Comparison of ENCODE assay signal across 21 cellular contexts in the genomic region with DNA sequence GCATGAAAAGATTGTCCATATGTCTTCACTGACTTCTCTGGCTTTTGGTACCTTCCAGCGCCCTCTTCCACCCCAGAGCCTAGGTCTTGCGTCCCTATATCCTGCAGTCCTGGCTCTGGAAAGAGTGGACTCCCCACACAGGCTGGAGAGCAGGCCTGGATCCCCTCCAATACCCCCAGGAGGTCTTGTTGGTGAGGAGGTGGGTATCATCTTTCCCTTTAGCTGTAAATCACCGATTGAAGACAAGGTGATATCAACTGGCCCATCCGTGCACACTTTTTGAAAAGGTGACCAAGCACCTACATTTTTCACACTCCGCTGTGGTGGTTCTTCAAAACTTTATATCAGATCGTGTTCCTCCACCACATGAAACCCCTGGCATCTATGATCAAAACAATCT.
"Had no signal": no experiment of that assay in that cellular context is flagged by ENCODE, and none has a peak within 500 bp of the region (broad histone marks: within the 10 kb centered on the region; RNA-seq: fewer than 3 reads in every experiment).

No MANE protein-coding gene starts in this region.

- ATAC-seq: activated CD4-positive, CD25-positive, alpha-beta regulatory T cell treated with anti-CD3 and anti-CD28 coated beads, Interleukin-2, amount 50 U/mL, for 24 hours; left ventricle myocardium superior; right lobe of liver; T-helper 17 cell had no signal

- H3K9me3 ChIP-seq: breast epithelium, esophagus squamous epithelium, neutrophil, right lobe of liver, suprapubic skin, tibial artery had no signal

- H3K4me3 Mint-ChIP-seq: central memory CD8-positive, alpha-beta T cell; nephron; T-helper 17 cell had no signal

- DNase-seq: activated CD8-positive, alpha-beta memory T cell treated with anti-CD3 and anti-CD28 coated beads for 24 hours; activated gamma-delta T cell treated with Interleukin-2 at 50 U/mL for 16 hours; activated naive CD4-positive, alpha-beta T cell treated with anti-CD3 and anti-CD28 coated beads, Interleukin-2, amount 50 U/mL, for 16 hours; effector CD8-positive, alpha-beta T cell; esophagus squamous epithelium; islet precursor cell; left ventricle myocardium superior; mammary epithelial cell; right lobe of liver; stimulated activated CD4-positive, alpha-beta T cell treated with anti-CD3 and anti-CD28 coated beads, Interleukin-2, amount 100 ng/mL, for 48 hours; T-helper 17 cell; T1000; tibial artery; WERI-Rb-1 had no signal

- H3K9me3 Mint-ChIP-seq: central memory CD8-positive, alpha-beta T cell; nephron had no signal

- H3K36me3 ChIP-seq: breast epithelium, esophagus squamous epithelium, neutrophil, right lobe of liver, suprapubic skin, tibial artery, WERI-Rb-1 had no signal

- H3K27ac Mint-ChIP-seq: nephron, T-helper 17 cell had no signal

- H3K4me1 Mint-ChIP-seq: central memory CD8-positive, alpha-beta T cell; nephron; T-helper 17 cell had no signal

- H3K4me3 ChIP-seq: breast epithelium, esophagus squamous epithelium, right lobe of liver, SK-N-MC, suprapubic skin, tibial artery had no signal

- H3K27me3 ChIP-seq: breast epithelium, esophagus squamous epithelium, right lobe of liver, suprapubic skin, tibial artery had no signal

- H3K27ac ChIP-seq: breast epithelium, esophagus squamous epithelium, neutrophil, right lobe of liver, SK-N-MC, suprapubic skin, tibial artery, WERI-Rb-1 had no signal

- H3K4me1 ChIP-seq: breast epithelium, esophagus squamous epithelium, right lobe of liver had no signal
